Comparison of ENCODE assay signal across 33 cellular contexts in the genomic region with DNA sequence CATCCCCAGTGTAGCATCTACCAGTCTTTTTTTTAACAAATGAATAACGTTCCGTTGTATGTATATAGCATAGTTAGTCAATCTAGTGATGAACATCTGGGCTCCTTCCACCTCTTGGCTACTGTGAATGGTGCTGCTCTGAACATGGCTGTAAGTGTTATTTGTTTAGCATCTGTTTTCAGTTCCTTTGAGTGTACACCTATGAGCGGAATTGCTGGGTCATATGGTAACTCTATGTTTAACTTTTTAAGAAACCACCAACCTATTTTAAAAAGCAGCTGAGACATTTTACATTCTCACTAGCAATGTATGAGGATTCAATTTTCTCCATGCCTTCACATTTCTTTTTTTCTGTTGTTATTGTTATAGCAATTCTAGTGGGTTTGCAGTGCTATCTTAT.
"Had no signal": no experiment of that assay in that cellular context is flagged by ENCODE, and none has a peak within 500 bp of the region (broad histone marks: within the 10 kb centered on the region; RNA-seq: fewer than 3 reads in every experiment).

No MANE protein-coding gene starts in this region.

- DNase-seq: activated CD4-positive, alpha-beta memory T cell treated with anti-CD3 and anti-CD28 coated beads for 36 hours; activated CD4-positive, alpha-beta T cell treated with anti-CD3 and anti-CD28 coated beads for 36 hours; activated CD4-positive, alpha-beta T cell treated with anti-CD3 and anti-CD28 coated beads, Interleukin-2, amount 10 ng/mL, durations not matched to agents 24 days and 14 days; activated CD4-positive, CD25-positive, alpha-beta regulatory T cell; activated CD4-positive, CD25-positive, alpha-beta regulatory T cell treated with anti-CD3 and anti-CD28 coated beads, Interleukin-2, amount 50 U/mL, for 72 hours; activated CD8-positive, alpha-beta memory T cell treated with anti-CD3 and anti-CD28 coated beads, Interleukin-2, amount 10 ng/mL, durations not matched to agents 7 days and 5 days; activated CD8-positive, alpha-beta memory T cell treated with anti-CD3 and anti-CD28 coated beads, Interleukin-2, amount 50 U/mL, for 4 hours; activated CD8-positive, alpha-beta T cell treated with anti-CD3 and anti-CD28 coated beads, Interleukin-2, amount 10 ng/mL, durations not matched to agents 7 days and 5 days; activated effector memory CD4-positive, alpha-beta T cell treated with anti-CD3 and anti-CD28 coated beads, Interleukin-2, amount 50 U/mL, for 16 hours; activated naive CD4-positive, alpha-beta T cell treated with anti-CD3 and anti-CD28 coated beads for 36 hours; activated naive CD8-positive, alpha-beta T cell treated with anti-CD3 and anti-CD28 coated beads for 36 hours; activated naive CD8-positive, alpha-beta T cell treated with anti-CD3 and anti-CD28 coated beads, Interleukin-2, amount 50 U/mL, for 24 hours; activated T-cell treated with anti-CD3 and anti-CD28 coated beads, Interleukin-2, amount 50 U/mL, for 1 hour; activated T-cell treated with anti-CD3 and anti-CD28 coated beads, Interleukin-2, amount 50 U/mL, for 48 hours; amniotic stem cell; anterior cingulate cortex; brain microvascular endothelial cell; dorsolateral prefrontal cortex; effector memory CD4-positive, alpha-beta T cell; esophagus squamous epithelium; foreskin melanocyte; head of caudate nucleus; T-helper 1 cell; T-helper 17 cell had no signal

- H3K27ac Mint-ChIP-seq: activated CD4-positive, alpha-beta memory T cell treated with anti-CD3 and anti-CD28 coated beads for 36 hours; activated CD4-positive, alpha-beta T cell treated with anti-CD3 and anti-CD28 coated beads for 36 hours; activated CD4-positive, alpha-beta T cell treated with anti-CD3 and anti-CD28 coated beads, Interleukin-2, amount 10 ng/mL, durations not matched to agents 24 days and 14 days; activated CD8-positive, alpha-beta memory T cell treated with anti-CD3 and anti-CD28 coated beads, Interleukin-2, amount 10 ng/mL, durations not matched to agents 7 days and 5 days; activated CD8-positive, alpha-beta T cell treated with anti-CD3 and anti-CD28 coated beads, Interleukin-2, amount 10 ng/mL, durations not matched to agents 7 days and 5 days; activated naive CD4-positive, alpha-beta T cell treated with anti-CD3 and anti-CD28 coated beads for 36 hours; activated naive CD4-positive, alpha-beta T cell treated with anti-CD3 and anti-CD28 coated beads, Interleukin-2, amount 50 U/mL, for 24 hours; activated naive CD8-positive, alpha-beta T cell treated with anti-CD3 and anti-CD28 coated beads for 36 hours; activated naive CD8-positive, alpha-beta T cell treated with anti-CD3 and anti-CD28 coated beads, Interleukin-2, amount 50 U/mL, for 24 hours; activated T-helper 1 cell treated with anti-CD3 and anti-CD28 coated beads, Interleukin-12 subunit alpha, Interleukin-12 subunit beta, Interleukin-2, Interleukin-4 antibody, amounts not matched to agents 30 ng/mL and 10 ng/mL and 1 ng/mL, durations not matched to agents 14 hours and 24 hours and 36 hours; activated T-helper 2 cell treated with anti-CD3 and anti-CD28 coated beads, Interferon-gamma antibody, Interleukin-2, Interleukin-4, amounts not matched to agents 10 μg/mL and 5 μg/mL and 100 μg/mL, durations not matched to agents 14 hours and 24 hours and 36 hours; dendritic cell treated with granulocyte-macrophage colony-stimulating factor and Interleukin-4, amounts not matched to agents 40 ng/mL and 50 ng/mL, for 4 days; T-helper 17 cell; T-helper 2 cell treated with Interferon-gamma antibody and Interleukin-4, amounts not matched to agents 5 μg/mL and 100 μg/mL, for 36 hours had no signal

- ATAC-seq: activated CD4-positive, alpha-beta T cell treated with anti-CD3 and anti-CD28 coated beads for 36 hours; activated CD8-positive, alpha-beta memory T cell treated with anti-CD3 and anti-CD28 coated beads, Interleukin-2, amount 10 ng/mL, durations not matched to agents 7 days and 5 days; activated CD8-positive, alpha-beta T cell treated with anti-CD3 and anti-CD28 coated beads, Interleukin-2, amount 10 ng/mL, durations not matched to agents 7 days and 5 days; activated naive CD8-positive, alpha-beta T cell treated with anti-CD3 and anti-CD28 coated beads, Interleukin-2, amount 50 U/mL, for 24 hours; gastroesophageal sphincter; T-helper 17 cell had no signal

- H3K4me3 ChIP-seq: coronary artery, dorsolateral prefrontal cortex, esophagus squamous epithelium, gastroesophageal sphincter had no signal

- H3K27ac ChIP-seq: brain microvascular endothelial cell, coronary artery, dorsolateral prefrontal cortex, epithelial cell of prostate, esophagus squamous epithelium, gastroesophageal sphincter had no signal

- H3K4me1 ChIP-seq: esophagus squamous epithelium, gastroesophageal sphincter had no signal

- H3K27me3 Mint-ChIP-seq: activated CD4-positive, alpha-beta memory T cell treated with anti-CD3 and anti-CD28 coated beads for 36 hours; activated CD4-positive, alpha-beta T cell treated with anti-CD3 and anti-CD28 coated beads for 36 hours; activated CD4-positive, alpha-beta T cell treated with anti-CD3 and anti-CD28 coated beads, Interleukin-2, amount 10 ng/mL, durations not matched to agents 24 days and 14 days; activated CD8-positive, alpha-beta memory T cell treated with anti-CD3 and anti-CD28 coated beads, Interleukin-2, amount 10 ng/mL, durations not matched to agents 7 days and 5 days; activated naive CD4-positive, alpha-beta T cell treated with anti-CD3 and anti-CD28 coated beads, Interleukin-2, amount 50 U/mL, for 24 hours; activated naive CD8-positive, alpha-beta T cell treated with anti-CD3 and anti-CD28 coated beads for 36 hours; activated naive CD8-positive, alpha-beta T cell treated with anti-CD3 and anti-CD28 coated beads, Interleukin-2, amount 50 U/mL, for 24 hours; central memory CD8-positive, alpha-beta T cell; dendritic cell treated with granulocyte-macrophage colony-stimulating factor and Interleukin-4, amounts not matched to agents 40 ng/mL and 50 ng/mL, for 4 days; T-helper 17 cell had no signal

- H3K27me3 ChIP-seq: brain microvascular endothelial cell, dorsolateral prefrontal cortex, esophagus squamous epithelium, gastroesophageal sphincter had no signal

- H3K4me1 Mint-ChIP-seq: activated CD4-positive, alpha-beta T cell treated with anti-CD3 and anti-CD28 coated beads for 36 hours; activated CD4-positive, alpha-beta T cell treated with anti-CD3 and anti-CD28 coated beads, Interleukin-2, amount 10 ng/mL, durations not matched to agents 24 days and 14 days; activated CD8-positive, alpha-beta memory T cell treated with anti-CD3 and anti-CD28 coated beads, Interleukin-2, amount 10 ng/mL, durations not matched to agents 7 days and 5 days; activated naive CD4-positive, alpha-beta T cell treated with anti-CD3 and anti-CD28 coated beads, Interleukin-2, amount 50 U/mL, for 24 hours; activated naive CD8-positive, alpha-beta T cell treated with anti-CD3 and anti-CD28 coated beads for 36 hours; activated naive CD8-positive, alpha-beta T cell treated with anti-CD3 and anti-CD28 coated beads, Interleukin-2, amount 50 U/mL, for 24 hours; central memory CD8-positive, alpha-beta T cell; T-helper 17 cell had no signal

- H3K4me3 Mint-ChIP-seq: activated CD4-positive, alpha-beta memory T cell treated with anti-CD3 and anti-CD28 coated beads for 36 hours; activated CD4-positive, alpha-beta T cell treated with anti-CD3 and anti-CD28 coated beads for 36 hours; activated CD4-positive, alpha-beta T cell treated with anti-CD3 and anti-CD28 coated beads, Interleukin-2, amount 10 ng/mL, durations not matched to agents 24 days and 14 days; activated CD8-positive, alpha-beta memory T cell treated with anti-CD3 and anti-CD28 coated beads, Interleukin-2, amount 10 ng/mL, durations not matched to agents 7 days and 5 days; activated CD8-positive, alpha-beta T cell treated with anti-CD3 and anti-CD28 coated beads, Interleukin-2, amount 10 ng/mL, durations not matched to agents 7 days and 5 days; activated naive CD4-positive, alpha-beta T cell treated with anti-CD3 and anti-CD28 coated beads for 36 hours; activated naive CD4-positive, alpha-beta T cell treated with anti-CD3 and anti-CD28 coated beads, Interleukin-2, amount 50 U/mL, for 24 hours; activated naive CD8-positive, alpha-beta T cell treated with anti-CD3 and anti-CD28 coated beads for 36 hours; activated naive CD8-positive, alpha-beta T cell treated with anti-CD3 and anti-CD28 coated beads, Interleukin-2, amount 50 U/mL, for 24 hours; activated T-helper 1 cell treated with anti-CD3 and anti-CD28 coated beads, Interleukin-12 subunit alpha, Interleukin-12 subunit beta, Interleukin-2, Interleukin-4 antibody, amounts not matched to agents 30 ng/mL and 10 ng/mL and 1 ng/mL, durations not matched to agents 14 hours and 24 hours and 36 hours; central memory CD8-positive, alpha-beta T cell; dendritic cell treated with granulocyte-macrophage colony-stimulating factor and Interleukin-4, amounts not matched to agents 40 ng/mL and 50 ng/mL, for 4 days; T-helper 17 cell; T-helper 2 cell treated with Interferon-gamma antibody and Interleukin-4, amounts not matched to agents 5 μg/mL and 100 μg/mL, for 36 hours had no signal

- H3K36me3 ChIP-seq: brain microvascular endothelial cell had no signal
